In the genomic region with DNA sequence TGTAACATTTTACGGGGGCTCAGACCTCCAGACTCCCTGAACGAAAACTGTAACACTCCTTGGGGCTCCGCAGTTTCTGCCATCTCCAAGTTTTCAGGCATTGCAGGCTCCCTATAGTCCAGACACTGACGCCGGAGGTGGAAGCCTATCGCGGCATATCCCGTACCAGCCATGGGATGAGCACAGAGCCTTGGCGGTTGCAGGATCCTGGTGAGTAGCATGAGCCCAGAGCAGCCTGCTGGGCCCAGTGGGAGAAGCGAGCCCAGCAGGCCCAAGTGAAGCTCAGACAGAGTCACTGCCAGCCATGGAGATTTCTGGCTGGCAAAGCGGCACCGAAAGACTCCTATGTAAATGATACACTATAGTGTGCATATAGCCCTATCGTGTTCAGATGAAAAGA, we compare ENCODE assay signal across 2 cellular contexts.
TF ChIP-seq lines count a peak whose summit lies in the region.

No MANE protein-coding gene starts in this region.

TF ChIP-seq in GM23338, 12 proteins besides CTCF, POLR2A, EP300 and RAD21:
- TF ChIP-seq, protein P1, sequence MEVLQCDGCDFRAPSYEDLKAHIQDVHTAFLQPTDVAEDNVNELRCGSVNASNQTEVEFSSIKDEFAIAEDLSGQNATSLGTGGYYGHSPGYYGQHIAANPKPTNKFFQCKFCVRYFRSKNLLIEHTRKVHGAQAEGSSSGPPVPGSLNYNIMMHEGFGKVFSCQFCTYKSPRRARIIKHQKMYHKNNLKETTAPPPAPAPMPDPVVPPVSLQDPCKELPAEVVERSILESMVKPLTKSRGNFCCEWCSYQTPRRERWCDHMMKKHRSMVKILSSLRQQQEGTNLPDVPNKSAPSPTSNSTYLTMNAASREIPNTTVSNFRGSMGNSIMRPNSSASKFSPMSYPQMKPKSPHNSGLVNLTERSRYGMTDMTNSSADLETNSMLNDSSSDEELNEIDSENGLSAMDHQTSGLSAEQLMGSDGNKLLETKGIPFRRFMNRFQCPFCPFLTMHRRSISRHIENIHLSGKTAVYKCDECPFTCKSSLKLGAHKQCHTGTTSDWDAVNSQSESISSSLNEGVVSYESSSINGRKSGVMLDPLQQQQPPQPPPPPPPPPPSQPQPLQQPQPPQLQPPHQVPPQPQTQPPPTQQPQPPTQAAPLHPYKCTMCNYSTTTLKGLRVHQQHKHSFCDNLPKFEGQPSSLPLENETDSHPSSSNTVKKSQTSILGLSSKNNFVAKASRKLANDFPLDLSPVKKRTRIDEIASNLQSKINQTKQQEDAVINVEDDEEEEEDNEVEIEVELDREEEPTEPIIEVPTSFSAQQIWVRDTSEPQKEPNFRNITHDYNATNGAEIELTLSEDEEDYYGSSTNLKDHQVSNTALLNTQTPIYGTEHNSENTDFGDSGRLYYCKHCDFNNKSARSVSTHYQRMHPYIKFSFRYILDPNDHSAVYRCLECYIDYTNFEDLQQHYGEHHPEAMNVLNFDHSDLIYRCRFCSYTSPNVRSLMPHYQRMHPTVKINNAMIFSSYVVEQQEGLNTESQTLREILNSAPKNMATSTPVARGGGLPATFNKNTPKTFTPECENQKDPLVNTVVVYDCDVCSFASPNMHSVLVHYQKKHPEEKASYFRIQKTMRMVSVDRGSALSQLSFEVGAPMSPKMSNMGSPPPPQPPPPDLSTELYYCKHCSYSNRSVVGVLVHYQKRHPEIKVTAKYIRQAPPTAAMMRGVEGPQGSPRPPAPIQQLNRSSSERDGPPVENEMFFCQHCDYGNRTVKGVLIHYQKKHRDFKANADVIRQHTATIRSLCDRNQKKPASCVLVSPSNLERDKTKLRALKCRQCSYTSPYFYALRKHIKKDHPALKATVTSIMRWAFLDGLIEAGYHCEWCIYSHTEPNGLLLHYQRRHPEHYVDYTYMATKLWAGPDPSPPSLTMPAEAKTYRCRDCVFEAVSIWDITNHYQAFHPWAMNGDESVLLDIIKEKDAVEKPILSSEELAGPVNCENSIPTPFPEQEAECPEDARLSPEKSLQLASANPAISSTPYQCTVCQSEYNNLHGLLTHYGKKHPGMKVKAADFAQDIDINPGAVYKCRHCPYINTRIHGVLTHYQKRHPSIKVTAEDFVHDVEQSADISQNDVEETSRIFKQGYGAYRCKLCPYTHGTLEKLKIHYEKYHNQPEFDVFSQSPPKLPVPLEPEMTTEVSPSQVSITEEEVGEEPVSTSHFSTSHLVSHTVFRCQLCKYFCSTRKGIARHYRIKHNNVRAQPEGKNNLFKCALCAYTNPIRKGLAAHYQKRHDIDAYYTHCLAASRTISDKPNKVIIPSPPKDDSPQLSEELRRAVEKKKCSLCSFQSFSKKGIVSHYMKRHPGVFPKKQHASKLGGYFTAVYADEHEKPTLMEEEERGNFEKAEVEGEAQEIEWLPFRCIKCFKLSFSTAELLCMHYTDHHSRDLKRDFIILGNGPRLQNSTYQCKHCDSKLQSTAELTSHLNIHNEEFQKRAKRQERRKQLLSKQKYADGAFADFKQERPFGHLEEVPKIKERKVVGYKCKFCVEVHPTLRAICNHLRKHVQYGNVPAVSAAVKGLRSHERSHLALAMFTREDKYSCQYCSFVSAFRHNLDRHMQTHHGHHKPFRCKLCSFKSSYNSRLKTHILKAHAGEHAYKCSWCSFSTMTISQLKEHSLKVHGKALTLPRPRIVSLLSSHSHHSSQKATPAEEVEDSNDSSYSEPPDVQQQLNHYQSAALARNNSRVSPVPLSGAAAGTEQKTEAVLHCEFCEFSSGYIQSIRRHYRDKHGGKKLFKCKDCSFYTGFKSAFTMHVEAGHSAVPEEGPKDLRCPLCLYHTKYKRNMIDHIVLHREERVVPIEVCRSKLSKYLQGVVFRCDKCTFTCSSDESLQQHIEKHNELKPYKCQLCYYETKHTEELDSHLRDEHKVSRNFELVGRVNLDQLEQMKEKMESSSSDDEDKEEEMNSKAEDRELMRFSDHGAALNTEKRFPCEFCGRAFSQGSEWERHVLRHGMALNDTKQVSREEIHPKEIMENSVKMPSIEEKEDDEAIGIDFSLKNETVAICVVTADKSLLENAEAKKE (CRISPR knock-in tag; IDR thresholded peaks at IDR 0.05) = no peak

TF ChIP-seq in K562, 482 proteins besides CTCF, POLR2A, EP300 and RAD21 (continued from another document):
- TF ChIP-seq, protein P2, sequence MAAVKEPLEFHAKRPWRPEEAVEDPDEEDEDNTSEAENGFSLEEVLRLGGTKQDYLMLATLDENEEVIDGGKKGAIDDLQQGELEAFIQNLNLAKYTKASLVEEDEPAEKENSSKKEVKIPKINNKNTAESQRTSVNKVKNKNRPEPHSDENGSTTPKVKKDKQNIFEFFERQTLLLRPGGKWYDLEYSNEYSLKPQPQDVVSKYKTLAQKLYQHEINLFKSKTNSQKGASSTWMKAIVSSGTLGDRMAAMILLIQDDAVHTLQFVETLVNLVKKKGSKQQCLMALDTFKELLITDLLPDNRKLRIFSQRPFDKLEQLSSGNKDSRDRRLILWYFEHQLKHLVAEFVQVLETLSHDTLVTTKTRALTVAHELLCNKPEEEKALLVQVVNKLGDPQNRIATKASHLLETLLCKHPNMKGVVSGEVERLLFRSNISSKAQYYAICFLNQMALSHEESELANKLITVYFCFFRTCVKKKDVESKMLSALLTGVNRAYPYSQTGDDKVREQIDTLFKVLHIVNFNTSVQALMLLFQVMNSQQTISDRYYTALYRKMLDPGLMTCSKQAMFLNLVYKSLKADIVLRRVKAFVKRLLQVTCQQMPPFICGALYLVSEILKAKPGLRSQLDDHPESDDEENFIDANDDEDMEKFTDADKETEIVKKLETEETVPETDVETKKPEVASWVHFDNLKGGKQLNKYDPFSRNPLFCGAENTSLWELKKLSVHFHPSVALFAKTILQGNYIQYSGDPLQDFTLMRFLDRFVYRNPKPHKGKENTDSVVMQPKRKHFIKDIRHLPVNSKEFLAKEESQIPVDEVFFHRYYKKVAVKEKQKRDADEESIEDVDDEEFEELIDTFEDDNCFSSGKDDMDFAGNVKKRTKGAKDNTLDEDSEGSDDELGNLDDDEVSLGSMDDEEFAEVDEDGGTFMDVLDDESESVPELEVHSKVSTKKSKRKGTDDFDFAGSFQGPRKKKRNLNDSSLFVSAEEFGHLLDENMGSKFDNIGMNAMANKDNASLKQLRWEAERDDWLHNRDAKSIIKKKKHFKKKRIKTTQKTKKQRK (IDR thresholded peaks at IDR 0.05; ENCODE audit: borderline replicate concordance, low read depth, low read length) = no peak
- TF ChIP-seq BRCA1 (IDR thresholded peaks at IDR 0.05) (no peak), BRCA1 (CRISPR knock-in tag; IDR thresholded peaks at IDR 0.05) (no peak), SMARCC2 (IDR thresholded peaks at IDR 0.05; ENCODE audit: low read depth) (no peak), CC2D1A (IDR thresholded peaks at IDR 0.05) (no peak), POLR2G (IDR thresholded peaks at IDR 0.05; ENCODE audit: low read depth, low read length) (no peak), KDM2B (CRISPR knock-in tag; IDR thresholded peaks at IDR 0.05) (no peak), ZNF24 (IDR thresholded peaks at IDR 0.05) (no peak), LCOR (CRISPR knock-in tag; IDR thresholded peaks at IDR 0.05) (no peak), PHB2 (IDR thresholded peaks at IDR 0.05; ENCODE audit: low read depth) (no peak), ZNF143 (CRISPR knock-in tag; IDR thresholded peaks at IDR 0.05) (no peak), HNRNPLL (IDR thresholded peaks at IDR 0.05; ENCODE audit: low read depth, low read length, poor library complexity, severe bottlenecking) (no peak)
- TF ChIP-seq, protein P3, sequence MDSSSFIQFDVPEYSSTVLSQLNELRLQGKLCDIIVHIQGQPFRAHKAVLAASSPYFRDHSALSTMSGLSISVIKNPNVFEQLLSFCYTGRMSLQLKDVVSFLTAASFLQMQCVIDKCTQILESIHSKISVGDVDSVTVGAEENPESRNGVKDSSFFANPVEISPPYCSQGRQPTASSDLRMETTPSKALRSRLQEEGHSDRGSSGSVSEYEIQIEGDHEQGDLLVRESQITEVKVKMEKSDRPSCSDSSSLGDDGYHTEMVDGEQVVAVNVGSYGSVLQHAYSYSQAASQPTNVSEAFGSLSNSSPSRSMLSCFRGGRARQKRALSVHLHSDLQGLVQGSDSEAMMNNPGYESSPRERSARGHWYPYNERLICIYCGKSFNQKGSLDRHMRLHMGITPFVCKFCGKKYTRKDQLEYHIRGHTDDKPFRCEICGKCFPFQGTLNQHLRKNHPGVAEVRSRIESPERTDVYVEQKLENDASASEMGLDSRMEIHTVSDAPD (CRISPR knock-in tag; IDR thresholded peaks at IDR 0.05) = no peak
